Comparison of ENCODE assay signal across 8 cellular contexts in the genomic region with DNA sequence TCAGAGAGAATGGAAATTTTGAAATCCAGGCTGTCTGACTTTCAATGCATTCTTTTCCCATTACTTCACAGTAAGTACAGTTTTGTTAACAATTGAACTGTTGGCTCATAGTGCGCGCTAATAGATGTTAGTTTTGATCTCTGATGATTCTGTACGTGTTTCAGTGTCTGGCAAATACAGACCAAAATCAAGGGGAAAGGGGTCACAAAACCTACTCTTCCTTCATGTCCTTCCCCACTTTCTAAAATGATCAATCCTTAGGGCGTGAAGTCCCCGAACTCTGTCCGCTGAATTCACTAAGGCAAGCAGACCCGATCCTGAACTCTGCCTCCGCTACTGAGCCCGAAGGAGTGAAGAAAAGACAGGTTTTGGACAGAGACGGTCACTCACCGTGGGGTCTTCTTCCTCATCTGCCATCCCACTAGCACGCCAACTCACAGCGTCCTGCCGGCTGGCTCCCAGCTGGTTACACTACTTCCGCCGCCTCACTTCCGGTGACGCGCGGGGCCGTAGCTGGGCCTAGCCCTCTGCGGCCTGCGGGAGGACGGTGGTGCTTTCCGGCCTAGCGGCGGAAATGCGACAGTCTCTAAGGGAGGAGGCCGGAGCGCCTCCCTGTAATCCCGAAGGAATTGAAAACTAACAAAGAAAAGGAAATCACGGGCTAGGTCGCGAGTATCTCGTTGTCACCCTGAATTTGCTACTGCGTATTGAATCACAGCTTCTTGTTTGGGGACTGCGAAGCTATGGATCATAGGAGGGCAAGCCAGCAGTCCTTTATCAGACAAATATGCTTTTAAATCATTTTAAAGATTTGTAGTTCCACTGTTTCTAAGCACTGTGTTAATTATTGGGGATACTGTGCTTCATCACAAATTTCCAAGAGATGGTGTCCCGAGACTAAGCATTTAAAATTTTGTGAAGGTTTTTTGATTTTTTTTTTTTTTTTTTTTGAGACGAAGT. TPM values are rescaled to one million over a fixed set of nuclear protein-coding genes. Genes with fewer than 3 reads are reported as not detected.
DNase-seq lines count a peak whose midpoint lies in the region; ATAC-seq and TF ChIP-seq lines count a peak whose summit lies in the region.

A gene with protein sequence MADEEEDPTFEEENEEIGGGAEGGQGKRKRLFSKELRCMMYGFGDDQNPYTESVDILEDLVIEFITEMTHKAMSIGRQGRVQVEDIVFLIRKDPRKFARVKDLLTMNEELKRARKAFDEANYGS (minus strand): TSS at position 473 of the 960 bp plus-strand sequence. CDS start 56 bp downstream, at position 417.

- H3K36me3 Mint-ChIP-seq in activated naive CD4-positive, alpha-beta T cell treated with anti-CD3 and anti-CD28 coated beads, Interleukin-2, amount 50 U/mL, for 72 hours: peaks cover 6 to 8% of the 10 kb centered on the region in 2 donors

- H3K27ac ChIP-seq in testis: peak within 1 kb of the TSS; percentile 88 to 96

- WGBS in testis, 2 donors: 3 to 4% methylated on average over 32 to 39 of the region's 39 CpGs

- DNase-seq in GM10248 (ENCODE audit: extremely low spot score) (peak; percentile 94), NCI-H1048 (lab: John Stamatoyannopoulos, UW) (peak; percentile 84), SKM-1 (lab: John Stamatoyannopoulos, UW; ENCODE audit: unreplicated experiment) (peak; percentile 72), glomerular endothelial cell (ENCODE audit: extremely low read depth, low read depth, low spot score) (peak; percentile 79), omental fat pad (ENCODE audit: low spot score) (peak; percentile 86), testis (peak; percentile 95)
- DNase-seq in activated naive CD4-positive, alpha-beta T cell treated with anti-CD3 and anti-CD28 coated beads, Interleukin-2, amount 50 U/mL, for 72 hours (ENCODE audit: low spot score in 2 of 2): peak; percentile 86 to 94

- no peaks in the 10 kb centered on the region for H3K9me3 ChIP-seq in testis

- peak within 1 kb of the TSS; percentile 70 to 93 for H3K4me3 ChIP-seq in testis

- CTCF ChIA-PET in GM10248 (lab: Yijun Ruan, JAX): interaction anchor here (0.9 to 2.6 kb wide), 5 partner anchors 9 to 24 kb away, joined by 3 to 16 read pairs (median 5); a partner anchor contains a TSS

- POLR2A ChIA-PET in GM10248 (lab: Yijun Ruan, JAX): interaction anchor here (0.5 to 1.2 kb wide), 4 partner anchors 10 to 36 kb away, joined by 3 to 9 read pairs (median 6); a partner anchor contains a TSS

- peak within 1 kb of the TSS; percentile 92 to 98 for H3K27ac Mint-ChIP-seq in activated naive CD4-positive, alpha-beta T cell treated with anti-CD3 and anti-CD28 coated beads, Interleukin-2, amount 50 U/mL, for 72 hours

- peaks cover 8% of the 10 kb centered on the region for H3K4me1 ChIP-seq in testis

- H3K36me3 ChIP-seq in testis (ENCODE audit: low read depth, missing control alignments): no peaks in the 10 kb centered on the region

- TF ChIP-seq CTCF in GM10248 (IDR thresholded peaks at IDR 0.05; ENCODE audit: control extremely low read depth, extremely low read depth, low read depth, missing control alignments) (peak; percentile 8), omental fat pad (IDR thresholded peaks at IDR 0.05) (no peak), testis (IDR thresholded peaks at IDR 0.05) (peak in 2 of 3 experiments; percentile 47 to 57)

- peak; percentile 98 for ATAC-seq in HG02571 (IDR thresholded peaks at IDR 0.05; ENCODE audit: unreplicated experiment)
- peak; percentile 100 for ATAC-seq in activated naive CD4-positive, alpha-beta T cell treated with anti-CD3 and anti-CD28 coated beads, Interleukin-2, amount 50 U/mL, for 72 hours
- peak; percentile 100 for ATAC-seq in omental fat pad (ENCODE audit: low FRiP score)

- peak; percentile 75 for TF ChIP-seq POLR2A in testis (IDR thresholded peaks at IDR 0.05)

- intact Hi-C loops in testis (cut with DNase I; ENCODE audit: low total_unique reads): no loop called here

- H3K9me3 Mint-ChIP-seq in activated naive CD4-positive, alpha-beta T cell treated with anti-CD3 and anti-CD28 coated beads, Interleukin-2, amount 50 U/mL, for 72 hours: no peaks in the 10 kb centered on the region

- H3K27me3 ChIP-seq in testis: no peaks in the 10 kb centered on the region

RNA-seq across cellular contexts. Expression of the gene that starts here (rescaled TPM):
- total RNA-seq in activated naive CD4-positive, alpha-beta T cell treated with anti-CD3 and anti-CD28 coated beads, Interleukin-2, amount 50 U/mL, for 72 hours: 10 to 100 TPM; 15.4 to 49.0 TPM
- total RNA-seq in glomerular endothelial cell (34.6 and 48.0 TPM in 2 replicates), omental fat pad (10 to 100 TPM; 24.3 to 65.3 (median 31.5) TPM), testis (10 to 100 TPM; 27.9 to 42.0 TPM)
- polyA plus RNA-seq in testis (ENCODE audit: insufficient read depth, low read depth, low replicate concordance): 38.5 TPM

Comparison
In these comparisons a context has a peak if more than half of its experiments do, and no peak if none do; other contexts are left out.
1. Peak in every context shown above with its lines: DNase-seq, ATAC-seq, H3K4me3 ChIP-seq and H3K27ac ChIP-seq.
2. CTCF ChIP-seq: peak in GM10248 (single experiment) and testis (2 of 3); none in omental fat pad (0 of 3).